Comparison of ENCODE assay signal across 17 cellular contexts in genomic region chr9:70465398-70465797, GRCh38. TPM values are rescaled to one million over a fixed set of nuclear protein-coding genes. Genes with fewer than 3 reads are reported as not detected.
DNase-seq lines count a peak whose midpoint lies in the region; TF ChIP-seq lines count a peak whose summit lies in the region.
"Had no signal": no experiment of that assay in that cellular context is flagged by ENCODE, and none has a peak within 500 bp of the region (broad histone marks: within the 10 kb centered on the region; RNA-seq: fewer than 3 reads in every experiment).

No MANE protein-coding gene starts in this region.

- H3K4me3 Mint-ChIP-seq in activated CD4-positive, alpha-beta T cell treated with anti-CD3 and anti-CD28 coated beads, Interleukin-2, amount 10 ng/mL, durations not matched to agents 24 days and 14 days = no peak overlapping the region
- H3K4me3 Mint-ChIP-seq in HFFc6 = no peak overlapping the region
- H3K4me3 Mint-ChIP-seq: CD4-positive, alpha-beta memory T cell had no signal

- CTCF ChIA-PET in AG04450 (lab: Charles Lee) = no interaction called here

- no peaks in the 10 kb centered on the region for H3K36me3 ChIP-seq in adipocyte (ENCODE audit: control insufficient read depth, insufficient read depth, low read length, severe bottlenecking)
- H3K36me3 ChIP-seq: HAP-1 had no signal

- intact Hi-C loops in activated CD4-positive, alpha-beta T cell treated with anti-CD3 and anti-CD28 coated beads, Interleukin-2, amount 10 ng/mL, durations not matched to agents 24 days and 14 days (cut with micrococcal nuclease) = loop anchor here (5.0 kb wide), 3 partner anchors 97 to 793 kb away; partner anchors contain the start of genes APBA1 and SMC5

- no peak overlapping the region for H3K27ac ChIP-seq in AG04450 (ENCODE audit: low read depth, low read length)

- peak overlapping the region; percentile 21 for H3K27ac Mint-ChIP-seq in activated CD4-positive, alpha-beta T cell treated with anti-CD3 and anti-CD28 coated beads, Interleukin-2, amount 10 ng/mL, durations not matched to agents 24 days and 14 days
- no peak overlapping the region for H3K27ac Mint-ChIP-seq in HFFc6

- H3K27me3 ChIP-seq in AG04450 (ENCODE audit: control insufficient read depth, insufficient read depth, low read length) (no peaks in the 10 kb centered on the region), adipocyte (replicated peaks; ENCODE audit: control insufficient read depth, insufficient read depth, low read length) (no peaks in the 10 kb centered on the region)

- H3K9me3 ChIP-seq in AG04450 (ENCODE audit: control insufficient read depth, insufficient read depth, low read length) = no peaks in the 10 kb centered on the region
- H3K9me3 ChIP-seq in adipocyte (ENCODE audit: control insufficient read depth, low read length) = no peaks in the 10 kb centered on the region
- H3K9me3 ChIP-seq: HAP-1 had no signal

- peaks cover 53% of the 10 kb centered on the region for H3K4me1 ChIP-seq in adipocyte (ENCODE audit: control insufficient read depth, insufficient read depth, low read length)
- H3K4me1 ChIP-seq: HAP-1 had no signal

- no peak overlapping the region for H3K4me3 ChIP-seq in AG04450 (ENCODE audit: low read depth, low read length)
- H3K4me3 ChIP-seq in adipocyte (ENCODE audit: low read length) = no peak overlapping the region
- H3K4me3 ChIP-seq: HAP-1 had no signal

- H3K4me1 Mint-ChIP-seq in activated CD4-positive, alpha-beta T cell treated with anti-CD3 and anti-CD28 coated beads, Interleukin-2, amount 10 ng/mL, durations not matched to agents 24 days and 14 days = peaks cover 34% of the 10 kb centered on the region
- H3K4me1 Mint-ChIP-seq in HFFc6 (ENCODE audit: low read depth) = peaks cover 40% of the 10 kb centered on the region

- no peaks in the 10 kb centered on the region for H3K27me3 Mint-ChIP-seq in activated CD4-positive, alpha-beta T cell treated with anti-CD3 and anti-CD28 coated beads, Interleukin-2, amount 10 ng/mL, durations not matched to agents 24 days and 14 days
- no peaks in the 10 kb centered on the region; the same call in none of the 2 replicates for H3K27me3 Mint-ChIP-seq in HFFc6 (ENCODE audit: insufficient read depth)
- H3K27me3 Mint-ChIP-seq: CD4-positive, alpha-beta memory T cell had no signal

- H3K9ac ChIP-seq in adipocyte (ENCODE audit: low read length) = peak overlapping the region; percentile 33

- H3K9me3 Mint-ChIP-seq in activated CD4-positive, alpha-beta T cell treated with anti-CD3 and anti-CD28 coated beads, Interleukin-2, amount 10 ng/mL, durations not matched to agents 24 days and 14 days = peaks cover 3% of the 10 kb centered on the region
- H3K9me3 Mint-ChIP-seq in HFFc6 = no peaks in the 10 kb centered on the region
- H3K9me3 Mint-ChIP-seq: CD4-positive, alpha-beta memory T cell had no signal

- no peaks in the 10 kb centered on the region for H3K36me3 Mint-ChIP-seq in activated CD4-positive, alpha-beta T cell treated with anti-CD3 and anti-CD28 coated beads, Interleukin-2, amount 10 ng/mL, durations not matched to agents 24 days and 14 days (ENCODE audit: low read depth)
- H3K36me3 Mint-ChIP-seq in HFFc6 (ENCODE audit: low read depth) = no peaks in the 10 kb centered on the region
- H3K36me3 Mint-ChIP-seq: CD4-positive, alpha-beta memory T cell had no signal

- TF ChIP-seq CTCF in AG04450 (IDR thresholded peaks at IDR 0.05; ENCODE audit: low read depth, low read length) (0 out of 2 replicates have a peak, but pooled peaks have one; percentile 12), HFFc6 (IDR thresholded peaks at IDR 0.05) (peak; percentile 34; the same call in 1 of the 2 replicates)

- no peak for DNase-seq in activated CD4-positive, alpha-beta T cell treated with anti-CD3 and anti-CD28 coated beads, Interleukin-2, amount 10 ng/mL, durations not matched to agents 24 days and 14 days
- DNase-seq in activated CD4-positive, alpha-beta T cell treated with anti-CD3 and anti-CD28 coated beads, Interleukin-2, amount 50 U/mL, for 4 hours = no peak
- DNase-seq in AG04450 (ENCODE audit: low read depth, low spot score) = no peak
- no peak for DNase-seq in HFFc6
- DNase-seq in adipocyte (ENCODE audit: low read depth) = no peak
- DNase-seq in activated effector memory CD4-positive, alpha-beta T cell treated with anti-CD3 and anti-CD28 coated beads, Interleukin-2, amount 50 U/mL, for 16 hours = no peak
- no peak for DNase-seq in DMS79 (lab: John Stamatoyannopoulos, UW)
- no peak for DNase-seq in DMS 273 (lab: John Stamatoyannopoulos, UW; ENCODE audit: unreplicated experiment)
- DNase-seq: 8988T; CD4-positive, alpha-beta memory T cell; DND-41; KBM-7; NCI-H1048; NCI-H1436 treated with DMSO at 0.1 percent for 48 hours; NCI-H2081 treated with DMSO at 0.1 percent for 48 hours; NCI-H510A treated with DMSO at 0.1 percent for 48 hours had no signal

- POLR2A ChIA-PET in AG04450 (lab: Yijun Ruan, JAX) = no interaction called here

RNA-seq across cellular contexts. Expression of gene KLF9, which starts 50.9 kb away (rescaled TPM):
- 16.3 and 16.5 TPM in 2 replicates for total RNA-seq in activated CD4-positive, alpha-beta T cell treated with anti-CD3 and anti-CD28 coated beads, Interleukin-2, amount 10 ng/mL, durations not matched to agents 24 days and 14 days
- polyA plus RNA-seq in AG04450 (2011; rRNA removed) = 13.2 and 14.9 TPM in 2 replicates
- 14.3 and 15.3 TPM in 2 replicates for polyA minus RNA-seq in AG04450 (2011; rRNA and poly(A)+ RNA removed)
- 10 to 100 TPM in 5 of 6 experiments, 1 to 10 TPM in 1; 7.9 to 15.7 (median 12.4) TPM for total RNA-seq in HFFc6 (2021; fragmentation: NEBNext Ultra II Directional; extraction: Animal tissue kit (Norgen Biotek cat#: 25700))
